9 cellular contexts compared by ENCODE assay signal in genomic region chr7:28410628-28411578, GRCh38. TPM values are rescaled to one million over a fixed set of nuclear protein-coding genes. Genes with fewer than 3 reads are reported as not detected.
DNase-seq lines count a peak whose midpoint lies in the region; ATAC-seq and TF ChIP-seq lines count a peak whose summit lies in the region.
"Had no signal": no experiment of that assay in that cellular context is flagged by ENCODE, and none has a peak within 500 bp of the region (broad histone marks: within the 10 kb centered on the region; RNA-seq: fewer than 3 reads in every experiment).

No MANE protein-coding gene starts in this region.

- peaks cover 2% of the 10 kb centered on the region for H3K36me3 Mint-ChIP-seq in activated T-helper 1 cell treated with anti-CD3 and anti-CD28 coated beads, Interleukin-12 subunit alpha, Interleukin-12 subunit beta, Interleukin-2, Interleukin-4 antibody, amounts not matched to agents 30 ng/mL and 10 ng/mL and 1 ng/mL, durations not matched to agents 14 hours and 24 hours and 36 hours (ENCODE audit: low read depth)

- no peaks in the 10 kb centered on the region for H3K36me3 ChIP-seq in GM06990 (ENCODE audit: control insufficient read depth, insufficient read depth, low read length)
- H3K36me3 ChIP-seq in MG63: peaks cover 2% of the 10 kb centered on the region; the same call in 1 of the 2 replicates
- H3K36me3 ChIP-seq in heart left ventricle: no peaks in the 10 kb centered on the region

- peak overlapping the region; percentile 64 for H3K4me3 Mint-ChIP-seq in activated T-helper 1 cell treated with anti-CD3 and anti-CD28 coated beads, Interleukin-12 subunit alpha, Interleukin-12 subunit beta, Interleukin-2, Interleukin-4 antibody, amounts not matched to agents 30 ng/mL and 10 ng/mL and 1 ng/mL, durations not matched to agents 14 hours and 24 hours and 36 hours

- H3K27ac Mint-ChIP-seq in activated T-helper 1 cell treated with anti-CD3 and anti-CD28 coated beads, Interleukin-12 subunit alpha, Interleukin-12 subunit beta, Interleukin-2, Interleukin-4 antibody, amounts not matched to agents 30 ng/mL and 10 ng/mL and 1 ng/mL, durations not matched to agents 14 hours and 24 hours and 36 hours: no peak overlapping the region

- H3K27me3 Mint-ChIP-seq in activated T-helper 1 cell treated with anti-CD3 and anti-CD28 coated beads, Interleukin-12 subunit alpha, Interleukin-12 subunit beta, Interleukin-2, Interleukin-4 antibody, amounts not matched to agents 30 ng/mL and 10 ng/mL and 1 ng/mL, durations not matched to agents 14 hours and 24 hours and 36 hours (ENCODE audit: insufficient read depth): peaks cover 58% of the 10 kb centered on the region

- H3K4me3 ChIP-seq in GM06990 (replicated peaks; ENCODE audit: low read depth, low read length) (peak overlapping the region; percentile 60), MG63 (peak overlapping the region; percentile 76), heart left ventricle (peak overlapping the region; percentile 70 to 90 (median 84))

- H3K9me3 ChIP-seq in MG63: no peaks in the 10 kb centered on the region
- H3K9me3 ChIP-seq in heart left ventricle: no peaks in the 10 kb centered on the region

- no peak for TF ChIP-seq CTCF in GM06990 (IDR thresholded peaks at IDR 0.05; ENCODE audit: insufficient read depth, low read length, poor library complexity, severe bottlenecking)
- TF ChIP-seq CTCF in heart left ventricle (IDR thresholded peaks at IDR 0.05): no peak

- peak; percentile 61 for DNase-seq in GM06990 (ENCODE audit: extremely low read depth, insufficient read length)
- peak; percentile 68 for DNase-seq in MG63
- DNase-seq in activated T-helper 1 cell treated with anti-CD3 and anti-CD28 coated beads, Interleukin-12 subunit alpha, Interleukin-12 subunit beta, Interleukin-2, Interleukin-4 antibody, amounts not matched to agents 30 ng/mL and 10 ng/mL and 1 ng/mL, durations not matched to agents 14 hours and 24 hours and 36 hours (ENCODE audit: low spot score): no peak
- DNase-seq in heart left ventricle: peak; percentile 49 to 63 (median 61)
- DNase-seq in posterior vena cava (ENCODE audit: low spot score): peak; percentile 83
- no peak for DNase-seq in DMS114 treated with DMSO at 0.1 percent for 48 hours (lab: John Stamatoyannopoulos, UW; ENCODE audit: unreplicated experiment)

- H3K27ac ChIP-seq in heart left ventricle: peak overlapping the region in 11 of 12 donors; percentile 5 to 98 (median 89)
- H3K27ac ChIP-seq: VCaP had no signal

- TF ChIP-seq POLR2A in heart left ventricle (IDR thresholded peaks at IDR 0.05): no peak

- H3K4me1 ChIP-seq in heart left ventricle: peaks cover 0 to 51% (median 24%) of the 10 kb centered on the region in 12 donors

- WGBS in heart left ventricle, 4 donors: 2 to 3% (median 2%) methylated on average over 30 of the region's 30 CpGs

- H3K27me3 ChIP-seq in GM06990 (replicated peaks; ENCODE audit: control insufficient read depth, insufficient read depth, low read length): peaks cover 1% of the 10 kb centered on the region; the same call in 1 of the 2 replicates
- H3K27me3 ChIP-seq in MG63: no peaks in the 10 kb centered on the region
- peaks cover 0 to 28% (median 0%) of the 10 kb centered on the region in 9 donors for H3K27me3 ChIP-seq in heart left ventricle

- peak in 3 of 4 donors; percentile 12 to 34 (median 30) for ATAC-seq in heart left ventricle
- ATAC-seq in HG02973 (IDR thresholded peaks at IDR 0.05; ENCODE audit: unreplicated experiment): no peak
- ATAC-seq in HG03469 (IDR thresholded peaks at IDR 0.05; ENCODE audit: unreplicated experiment): no peak

- peaks cover 23% of the 10 kb centered on the region for H3K4me1 Mint-ChIP-seq in activated T-helper 1 cell treated with anti-CD3 and anti-CD28 coated beads, Interleukin-12 subunit alpha, Interleukin-12 subunit beta, Interleukin-2, Interleukin-4 antibody, amounts not matched to agents 30 ng/mL and 10 ng/mL and 1 ng/mL, durations not matched to agents 14 hours and 24 hours and 36 hours (ENCODE audit: low read depth)

- intact Hi-C loops in activated T-helper 1 cell treated with anti-CD3 and anti-CD28 coated beads, Interleukin-12 subunit alpha, Interleukin-12 subunit beta, Interleukin-2, Interleukin-4 antibody, amounts not matched to agents 30 ng/mL and 10 ng/mL and 1 ng/mL, durations not matched to agents 14 hours and 24 hours and 36 hours (cut with micrococcal nuclease): no loop called here
- intact Hi-C loops in heart left ventricle (cut with DNase I) (loop anchor here in 6 of 10 donors (5.0 to 10.0 kb wide), 5 partner anchors 124 to 276 kb away; no protein-coding TSS in a partner anchor), posterior vena cava (cut with DNase I) (no loop called here)

- no peaks in the 10 kb centered on the region for H3K9me3 Mint-ChIP-seq in activated T-helper 1 cell treated with anti-CD3 and anti-CD28 coated beads, Interleukin-12 subunit alpha, Interleukin-12 subunit beta, Interleukin-2, Interleukin-4 antibody, amounts not matched to agents 30 ng/mL and 10 ng/mL and 1 ng/mL, durations not matched to agents 14 hours and 24 hours and 36 hours

RNA-seq across cellular contexts. Expression of gene CREB5, which starts 1.4 kb away (rescaled TPM):
- 18.5 and 19.4 TPM in 2 replicates for total RNA-seq in MG63 (2014; rRNA removed; shearing (Covaris generic); ENCODE audit: low replicate concordance)
- total RNA-seq in activated T-helper 1 cell treated with anti-CD3 and anti-CD28 coated beads, Interleukin-12 subunit alpha, Interleukin-12 subunit beta, Interleukin-2, Interleukin-4 antibody, amounts not matched to agents 30 ng/mL and 10 ng/mL and 1 ng/mL, durations not matched to agents 14 hours and 24 hours and 36 hours: not detected in 2 replicates
- 10 to 100 TPM in 5 of 9 donors, 1 to 10 TPM in 4; 7.6 to 38.7 (median 15.4) TPM for total RNA-seq in heart left ventricle
- 10 to 100 TPM; 12.3 to 15.2 TPM for polyA plus RNA-seq in heart left ventricle
- total RNA-seq in posterior vena cava: 10 to 100 TPM; 21.5 to 21.9 TPM

Comparison
In these comparisons a context has a peak if more than half of its experiments do, and no peak if none do; other contexts are left out.
1. DNase-seq: peak in GM06990 (single experiment), MG63 (single experiment), heart left ventricle (5 of 5) and posterior vena cava (single experiment); none in activated T-helper 1 cell treated with anti-CD3 and anti-CD28 coated beads, Interleukin-12 subunit alpha, Interleukin-12 subunit beta, Interleukin-2, Interleukin-4 antibody, amounts not matched to agents 30 ng/mL and 10 ng/mL and 1 ng/mL, durations not matched to agents 14 hours and 24 hours and 36 hours (single experiment) and DMS114 treated with DMSO at 0.1 percent for 48 hours (single experiment).
2. ATAC-seq: peak in heart left ventricle (3 of 4); none in HG02973 (single experiment) and HG03469 (single experiment).
3. intact Hi-C loops: an anchor here in heart left ventricle (5.0 to 10.0 kb wide); none called in activated T-helper 1 cell treated with anti-CD3 and anti-CD28 coated beads, Interleukin-12 subunit alpha, Interleukin-12 subunit beta, Interleukin-2, Interleukin-4 antibody, amounts not matched to agents 30 ng/mL and 10 ng/mL and 1 ng/mL, durations not matched to agents 14 hours and 24 hours and 36 hours and posterior vena cava.
4. Peak in every context shown above with its lines, with median percentiles within 50 percentile points of each other: H3K4me3 ChIP-seq.